Comparison of ENCODE assay signal across 18 cellular contexts in genomic region chr3:66362541-66362941, GRCh38.
DNase-seq lines count a peak whose midpoint lies in the region; ATAC-seq and TF ChIP-seq lines count a peak whose summit lies in the region.
"Had no signal": no experiment of that assay in that cellular context is flagged by ENCODE, and none has a peak within 500 bp of the region (broad histone marks: within the 10 kb centered on the region; RNA-seq: fewer than 3 reads in every experiment).

No MANE protein-coding gene starts in this region.

- H3K36me3 ChIP-seq in SJSA1 (no peaks in the 10 kb centered on the region), right lobe of liver (no peaks in the 10 kb centered on the region)
- H3K36me3 ChIP-seq: BLaER1, gastrocnemius medialis, neural progenitor cell, vagina had no signal

- ATAC-seq in right lobe of liver (no peak), omental fat pad (ENCODE audit: low FRiP score) (no peak), HG02885 (IDR thresholded peaks at IDR 0.05; ENCODE audit: poor library complexity, unreplicated experiment) (no peak)
- ATAC-seq: gastrocnemius medialis had no signal

- peaks cover 20% of the 10 kb centered on the region for H3K4me1 ChIP-seq in SJSA1 (replicated peaks)
- no peaks in the 10 kb centered on the region for H3K4me1 ChIP-seq in right lobe of liver
- H3K4me1 ChIP-seq: vagina had no signal

- peak; percentile 82 for DNase-seq in AG10803 (ENCODE audit: low read depth)
- DNase-seq in SJSA1 (ENCODE audit: low read depth in 1 of 2, low spot score in 2 of 2) = peak in 1 of 2 experiments; percentile 81
- peak; percentile 53 for DNase-seq in fibroblast of pulmonary artery (ENCODE audit: low read depth)
- peak; percentile 70 for DNase-seq in non-pigmented ciliary epithelial cell (ENCODE audit: low read depth)
- no peak for DNase-seq in right lobe of liver
- no peak for DNase-seq in omental fat pad (ENCODE audit: low spot score)
- DNase-seq in CD1c-positive myeloid dendritic cell (ENCODE audit: extremely low spot score) = no peak
- DNase-seq: activated CD4-positive, CD25-positive, alpha-beta regulatory T cell; DMS79 treated with DMSO at 0.1 percent for 48 hours; gastrocnemius medialis; Kasumi-1; kidney glomerular epithelial cell; NCI-H2029; NCI-H774 had no signal

- TF ChIP-seq CTCF in AG10803 (conservative IDR thresholded peaks at IDR 0.05; ENCODE audit: low read length) = no peak
- no peak for TF ChIP-seq CTCF in fibroblast of pulmonary artery (IDR thresholded peaks at IDR 0.05; ENCODE audit: low read length, missing control alignments)
- TF ChIP-seq CTCF in right lobe of liver (IDR thresholded peaks at IDR 0.05) = no peak
- no peak for TF ChIP-seq CTCF in omental fat pad (IDR thresholded peaks at IDR 0.05)

- TF ChIP-seq POLR2A in right lobe of liver (IDR thresholded peaks at IDR 0.05) = no peak

- intact Hi-C loops in right lobe of liver (cut with DNase I) = no loop called here

- H3K27ac ChIP-seq in SJSA1 = peak overlapping the region; percentile 91
- no peak overlapping the region for H3K27ac ChIP-seq in right lobe of liver
- H3K27ac ChIP-seq: BLaER1, gastrocnemius medialis, neural progenitor cell, vagina had no signal

- H3K4me3 ChIP-seq in AG10803 (ENCODE audit: low read length) (no peak overlapping the region), SJSA1 (no peak overlapping the region), fibroblast of pulmonary artery (replicated peaks; ENCODE audit: low read depth, low read length) (no peak overlapping the region), right lobe of liver (no peak overlapping the region)
- H3K4me3 ChIP-seq: BLaER1, gastrocnemius medialis, neural progenitor cell, vagina had no signal

- 90% methylated on average over 1 of the region's 3 CpGs for WGBS in right lobe of liver (ENCODE audit: insufficient coverage, low coverage, low lambda C conversion rate, missing lambda C conversion rate)

- H3K27me3 ChIP-seq in SJSA1 (replicated peaks) (no peaks in the 10 kb centered on the region), right lobe of liver (no peaks in the 10 kb centered on the region)
- H3K27me3 ChIP-seq: BLaER1, gastrocnemius medialis, neural progenitor cell, vagina had no signal

- H3K9me3 ChIP-seq in SJSA1 (replicated peaks) (no peaks in the 10 kb centered on the region), right lobe of liver (no peaks in the 10 kb centered on the region)
- H3K9me3 ChIP-seq: BLaER1, gastrocnemius medialis, vagina had no signal

Comparison
In these comparisons a context has a peak if more than half of its experiments do, and no peak if none do; other contexts are left out.
1. DNase-seq: peak in AG10803 (single experiment), fibroblast of pulmonary artery (single experiment) and non-pigmented ciliary epithelial cell (single experiment); none in right lobe of liver (0 of 3), omental fat pad (single experiment) and CD1c-positive myeloid dendritic cell (single experiment).